ENCODE assay signal across 15 cellular contexts in the genomic region with DNA sequence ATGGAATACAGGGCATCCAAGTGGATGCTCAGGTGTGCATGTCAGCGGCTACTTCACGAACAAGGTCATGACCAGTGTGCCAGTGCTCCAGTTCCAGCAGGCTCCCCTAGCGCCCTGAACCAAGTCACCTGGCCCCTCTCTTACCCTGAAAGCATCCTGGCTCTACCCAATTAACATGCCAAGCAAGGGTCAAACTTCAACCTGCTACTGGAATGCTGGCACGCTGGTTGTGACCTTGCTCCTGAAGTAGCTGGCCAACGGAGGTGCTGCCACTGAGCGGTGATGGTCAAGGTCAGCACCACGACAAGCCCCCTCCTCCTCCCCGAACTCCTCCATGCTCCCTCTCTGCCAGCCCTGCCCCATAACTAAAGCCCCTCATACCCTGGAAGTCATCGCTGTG.
DNase-seq lines count a peak whose midpoint lies in the region; ATAC-seq and TF ChIP-seq lines count a peak whose summit lies in the region.
"Had no signal": no experiment of that assay in that cellular context is flagged by ENCODE, and none has a peak within 500 bp of the region (broad histone marks: within the 10 kb centered on the region; RNA-seq: fewer than 3 reads in every experiment).

No MANE protein-coding gene starts in this region.

- no peak for ATAC-seq in activated naive CD8-positive, alpha-beta T cell treated with anti-CD3 and anti-CD28 coated beads, Interleukin-2, amount 50 U/mL, for 24 hours
- ATAC-seq in right lobe of liver (peak; percentile 61 to 84 (median 74)), HG03378 (IDR thresholded peaks at IDR 0.05; ENCODE audit: unreplicated experiment) (no peak)
- ATAC-seq: HCT116 had no signal

- no peaks in the 10 kb centered on the region for H3K27me3 Mint-ChIP-seq in activated naive CD8-positive, alpha-beta T cell treated with anti-CD3 and anti-CD28 coated beads, Interleukin-2, amount 50 U/mL, for 24 hours
- no peaks in the 10 kb centered on the region for H3K27me3 Mint-ChIP-seq in activated naive CD8-positive, alpha-beta T cell treated with anti-CD3 and anti-CD28 coated beads for 36 hours
- H3K27me3 Mint-ChIP-seq: CD4-positive, alpha-beta T cell had no signal

- H3K27me3 ChIP-seq in esophagus muscularis mucosa: no peaks in the 10 kb centered on the region
- no peaks in the 10 kb centered on the region for H3K27me3 ChIP-seq in right lobe of liver
- H3K27me3 ChIP-seq in ovary: no peaks in the 10 kb centered on the region

- 100% methylated on average over 1 of the region's 9 CpGs for WGBS in esophagus muscularis mucosa
- WGBS in right lobe of liver (ENCODE audit: insufficient coverage, low coverage, low lambda C conversion rate, missing lambda C conversion rate): no CpG with 5 or more reads among the region's 9 CpGs
- WGBS in ovary, 3 donors: 83 to 89% (median 86%) methylated on average over 9 of the region's 9 CpGs

- no peaks in the 10 kb centered on the region for H3K9me3 ChIP-seq in esophagus muscularis mucosa
- no peaks in the 10 kb centered on the region for H3K9me3 ChIP-seq in right lobe of liver
- no peaks in the 10 kb centered on the region for H3K9me3 ChIP-seq in ovary

- no peak overlapping the region for H3K4me3 ChIP-seq in esophagus muscularis mucosa
- H3K4me3 ChIP-seq in right lobe of liver: no peak overlapping the region
- no peak overlapping the region for H3K4me3 ChIP-seq in ovary

- H3K4me3 Mint-ChIP-seq in activated naive CD8-positive, alpha-beta T cell treated with anti-CD3 and anti-CD28 coated beads, Interleukin-2, amount 50 U/mL, for 24 hours: peak overlapping the region; percentile 17
- H3K4me3 Mint-ChIP-seq in activated naive CD8-positive, alpha-beta T cell treated with anti-CD3 and anti-CD28 coated beads for 36 hours: no peak overlapping the region
- H3K4me3 Mint-ChIP-seq: CD4-positive, alpha-beta T cell; IgD-negative memory B cell had no signal

- no peak for DNase-seq in activated naive CD8-positive, alpha-beta T cell treated with anti-CD3 and anti-CD28 coated beads, Interleukin-2, amount 50 U/mL, for 24 hours
- DNase-seq in activated naive CD8-positive, alpha-beta T cell treated with anti-CD3 and anti-CD28 coated beads for 36 hours: no peak
- DNase-seq in esophagus muscularis mucosa (ENCODE audit: extremely low spot score) (peak; percentile 55), right lobe of liver (peak in 2 of 3 donors; percentile 66 to 69), ovary (no peak), occipital lobe (lab: John Stamatoyannopoulos, UW) (no peak), HT-29 (ENCODE audit: low spot score) (no peak)
- DNase-seq: C1 segment of cervical spinal cord; Calu3; CD4-positive, alpha-beta T cell; DMS 273 treated with DMSO at 0.1 percent for 48 hours had no signal

- no peaks in the 10 kb centered on the region for H3K9me3 Mint-ChIP-seq in activated naive CD8-positive, alpha-beta T cell treated with anti-CD3 and anti-CD28 coated beads, Interleukin-2, amount 50 U/mL, for 24 hours
- no peaks in the 10 kb centered on the region for H3K9me3 Mint-ChIP-seq in activated naive CD8-positive, alpha-beta T cell treated with anti-CD3 and anti-CD28 coated beads for 36 hours
- H3K9me3 Mint-ChIP-seq: CD4-positive, alpha-beta T cell; IgD-negative memory B cell had no signal

- intact Hi-C loops in esophagus muscularis mucosa (cut with DNase I) (no loop called here), right lobe of liver (cut with DNase I) (no loop called here), ovary (cut with DNase I) (no loop called here)

- TF ChIP-seq EP300 in esophagus muscularis mucosa (IDR thresholded peaks at IDR 0.05) (no peak), ovary (IDR thresholded peaks at IDR 0.05) (no peak)

- H3K36me3 ChIP-seq in esophagus muscularis mucosa (peaks cover 4 to 59% (median 26%) of the 10 kb centered on the region in 4 donors), right lobe of liver (peaks cover 0 to 35% (median 18%) of the 10 kb centered on the region in 4 donors), ovary (no peaks in the 10 kb centered on the region)

- peaks cover 6% of the 10 kb centered on the region for H3K36me3 Mint-ChIP-seq in activated naive CD8-positive, alpha-beta T cell treated with anti-CD3 and anti-CD28 coated beads, Interleukin-2, amount 50 U/mL, for 24 hours (ENCODE audit: low read depth)
- peaks cover 21% of the 10 kb centered on the region for H3K36me3 Mint-ChIP-seq in activated naive CD8-positive, alpha-beta T cell treated with anti-CD3 and anti-CD28 coated beads for 36 hours

- no peak overlapping the region for H3K27ac Mint-ChIP-seq in activated naive CD8-positive, alpha-beta T cell treated with anti-CD3 and anti-CD28 coated beads, Interleukin-2, amount 50 U/mL, for 24 hours
- H3K27ac Mint-ChIP-seq in activated naive CD8-positive, alpha-beta T cell treated with anti-CD3 and anti-CD28 coated beads for 36 hours: no peak overlapping the region
- H3K27ac Mint-ChIP-seq: CD4-positive, alpha-beta T cell had no signal

- H3K27ac ChIP-seq in esophagus muscularis mucosa (replicated peaks in 1 of 4) (no peak overlapping the region), right lobe of liver (no peak overlapping the region), ovary (no peak overlapping the region)
- H3K27ac ChIP-seq: 22Rv1 had no signal

- TF ChIP-seq CTCF in esophagus muscularis mucosa (IDR thresholded peaks at IDR 0.05) (no peak), right lobe of liver (IDR thresholded peaks at IDR 0.05) (peak in 1 of 4 donors; percentile 22), ovary (IDR thresholded peaks at IDR 0.05) (no peak)

- TF ChIP-seq POLR2A in esophagus muscularis mucosa (IDR thresholded peaks at IDR 0.05; ENCODE audit: low read depth) (no peak), right lobe of liver (IDR thresholded peaks at IDR 0.05) (no peak), ovary (IDR thresholded peaks at IDR 0.05) (no peak)

- H3K4me1 Mint-ChIP-seq in activated naive CD8-positive, alpha-beta T cell treated with anti-CD3 and anti-CD28 coated beads, Interleukin-2, amount 50 U/mL, for 24 hours: peaks cover 53% of the 10 kb centered on the region
- H3K4me1 Mint-ChIP-seq in activated naive CD8-positive, alpha-beta T cell treated with anti-CD3 and anti-CD28 coated beads for 36 hours: peaks cover 37% of the 10 kb centered on the region

- H3K4me1 ChIP-seq in esophagus muscularis mucosa (peaks cover 0 to 7% (median 0%) of the 10 kb centered on the region in 4 donors), right lobe of liver (peaks cover 0 to 18% (median 0%) of the 10 kb centered on the region in 4 donors), ovary (ENCODE audit: insufficient read depth) (peaks cover 9% of the 10 kb centered on the region)

Comparison
In these comparisons a context has a peak if more than half of its experiments do, and no peak if none do; other contexts are left out.
1. ATAC-seq: peak in right lobe of liver (4 of 4); none in activated naive CD8-positive, alpha-beta T cell treated with anti-CD3 and anti-CD28 coated beads, Interleukin-2, amount 50 U/mL, for 24 hours (single experiment) and HG03378 (single experiment).
2. DNase-seq: peak in esophagus muscularis mucosa (single experiment) and right lobe of liver (2 of 3); none in activated naive CD8-positive, alpha-beta T cell treated with anti-CD3 and anti-CD28 coated beads, Interleukin-2, amount 50 U/mL, for 24 hours (single experiment), activated naive CD8-positive, alpha-beta T cell treated with anti-CD3 and anti-CD28 coated beads for 36 hours (single experiment), ovary (0 of 5), occipital lobe (single experiment) and HT-29 (single experiment).